Comparison of ENCODE assay signal across 9 cellular contexts in genomic region chr7:107661865-107662379, GRCh38. TPM values are rescaled to one million over a fixed set of nuclear protein-coding genes. Genes with fewer than 3 reads are reported as not detected.
A peak's percentile ranks its signal among the peaks of the same experiment; 100 is the strongest.
DNase-seq lines count a peak whose midpoint lies in the region; ATAC-seq and TF ChIP-seq lines count a peak whose summit lies in the region.
"Had no signal": no experiment of that assay in that cellular context is flagged by ENCODE, and none has a peak within 500 bp of the region (broad histone marks: within the 10 kb centered on the region; RNA-seq: fewer than 3 reads in every experiment).

No MANE protein-coding gene starts in this region.

- peak in 1 of 9 donors; percentile 8 for TF ChIP-seq CTCF in heart right ventricle (IDR thresholded peaks at IDR 0.05)
- TF ChIP-seq CTCF in ascending aorta (IDR thresholded peaks at IDR 0.05), result no peak
- TF ChIP-seq CTCF in lower lobe of right lung (IDR thresholded peaks at IDR 0.05), result no peak
- TF ChIP-seq CTCF in vagina (IDR thresholded peaks at IDR 0.05), result no peak

- H3K4me3 ChIP-seq in heart right ventricle, result peak overlapping the region; percentile 2 to 77 (median 54)
- peak overlapping the region; percentile 52 to 75 for H3K4me3 ChIP-seq in ascending aorta
- peak overlapping the region; percentile 57 for H3K4me3 ChIP-seq in lower lobe of right lung
- peak overlapping the region; percentile 45 to 56 for H3K4me3 ChIP-seq in vagina

- H3K4me1 ChIP-seq in heart right ventricle (peaks cover 0 to 19% (median 11%) of the 10 kb centered on the region in 9 donors), ascending aorta (peaks cover 9 to 10% of the 10 kb centered on the region in 2 donors), lower lobe of right lung (peaks cover 16% of the 10 kb centered on the region), vagina (peaks cover 21% of the 10 kb centered on the region)

- no peak overlapping the region for H3K27ac ChIP-seq in heart right ventricle
- H3K27ac ChIP-seq in ascending aorta, result no peak overlapping the region
- no peak overlapping the region for H3K27ac ChIP-seq in lower lobe of right lung
- H3K27ac ChIP-seq in vagina, result no peak overlapping the region

- H3K27me3 ChIP-seq in heart right ventricle (peaks cover 0 to 55% (median 23%) of the 10 kb centered on the region in 7 donors), ascending aorta (no peaks in the 10 kb centered on the region), lower lobe of right lung (ENCODE audit: low read depth) (peaks cover 28% of the 10 kb centered on the region), vagina (no peaks in the 10 kb centered on the region)

- H3K9me3 ChIP-seq in heart right ventricle (no peaks in the 10 kb centered on the region), ascending aorta (no peaks in the 10 kb centered on the region), lower lobe of right lung (no peaks in the 10 kb centered on the region), vagina (no peaks in the 10 kb centered on the region)

- H3K36me3 ChIP-seq in heart right ventricle (no peaks in the 10 kb centered on the region), ascending aorta (no peaks in the 10 kb centered on the region), lower lobe of right lung (no peaks in the 10 kb centered on the region), vagina (no peaks in the 10 kb centered on the region)

- DNase-seq in heart right ventricle, result no peak
- no peak for DNase-seq in Right ventricle myocardium superior
- DNase-seq in ascending aorta (ENCODE audit: low spot score in 2 of 2), result no peak
- DNase-seq in lower lobe of right lung, result no peak
- no peak for DNase-seq in vagina (ENCODE audit: extremely low spot score in 2 of 2)
- DNase-seq: SHP77 had no signal

- no peak for TF ChIP-seq POLR2A in vagina (IDR thresholded peaks at IDR 0.05)
- no peak for TF ChIP-seq POLR2A in GM18505 (IDR thresholded peaks at IDR 0.05; ENCODE audit: borderline replicate concordance, extremely low read depth, insufficient read depth, insufficient read length)

- intact Hi-C loops in heart right ventricle (cut with DNase I) (no loop called here), Right ventricle myocardium superior (cut with DNase I) (no loop called here), ascending aorta (cut with DNase I) (loop anchor here (5.0 to 10.0 kb wide), 2 partner anchors 80 to 197 kb away; partner anchors contain the start of gene BCAP29), lower lobe of right lung (cut with DNase I) (no loop called here), vagina (cut with DNase I) (no loop called here)

- ATAC-seq in heart right ventricle (no peak), Right ventricle myocardium superior (ENCODE audit: poor library complexity) (no peak), lower lobe of right lung (peak in 1 of 2 donors; percentile 19), GM18505 (IDR thresholded peaks at IDR 0.05; ENCODE audit: unreplicated experiment) (no peak), GM21360 (IDR thresholded peaks at IDR 0.05; ENCODE audit: unreplicated experiment) (no peak), HG03565 (IDR thresholded peaks at IDR 0.05; ENCODE audit: unreplicated experiment) (no peak)

- 15 to 18% methylated on average over 20 of the region's 20 CpGs for WGBS in heart right ventricle, 2 donors

RNA-seq across cellular contexts. Expression of gene SLC26A4, which starts 1.3 kb away (rescaled TPM):
- 1 to 10 TPM in 2 of 10 donors, under 1 TPM in 8; 0.15 to 1.2 (median 0.72) TPM for total RNA-seq in heart right ventricle
- polyA plus RNA-seq in heart right ventricle, result under 1 TPM; 0.23 to 0.73 TPM
- 0.46 TPM for total RNA-seq in Right ventricle myocardium superior
- total RNA-seq in ascending aorta, result 4.7 TPM
- 1.0 TPM for total RNA-seq in lower lobe of right lung
- not detected for total RNA-seq in vagina
